Comparison of ENCODE assay signal across 1 cellular context in genomic region chr6:152673233-152673632, GRCh38.
TF ChIP-seq lines count a peak whose summit lies in the region.

No MANE protein-coding gene starts in this region.

TF ChIP-seq in HepG2, 621 proteins besides CTCF, POLR2A, EP300 and RAD21 (continued from another document):
- TF ChIP-seq ZNF556 (CRISPR knock-in tag; IDR thresholded peaks at IDR 0.05; ENCODE audit: borderline replicate concordance) (no peak), ZNF713 (CRISPR knock-in tag; IDR thresholded peaks at IDR 0.05) (no peak)
